Comparison of ENCODE assay signal across 8 cellular contexts in genomic region chr12:110280784-110281548, GRCh38. TPM values are rescaled to one million over a fixed set of nuclear protein-coding genes. Genes with fewer than 3 reads are reported as not detected.
DNase-seq lines count a peak whose midpoint lies in the region; ATAC-seq and TF ChIP-seq lines count a peak whose summit lies in the region.

ATP2A2 (plus strand) TSS chr12:110281247; CDS start chr12:110281790, 543 bp downstream.

- CTCF ChIA-PET in PC-9 (lab: Charles Lee), result interaction anchor here (1.0 kb wide), 1 partner anchor 57 kb away, joined by 3 read pairs; no protein-coding TSS in a partner anchor

- H3K27ac ChIP-seq in PC-9, result peak within 1 kb of the TSS; percentile 85
- peak within 1 kb of the TSS; percentile 95 for H3K27ac ChIP-seq in mucosa of rectum (ENCODE audit: low read depth in 2 of 2, low read length in 2 of 2)

- H3K4me3 ChIP-seq in Jurkat, Clone E6-1 (ENCODE audit: low read length), result peak within 1 kb of the TSS; percentile 92
- H3K4me3 ChIP-seq in PC-9 (peak within 1 kb of the TSS; percentile 96), mucosa of rectum (ENCODE audit: low read length in 2 of 2) (peak within 1 kb of the TSS; percentile 82 to 97)

- peak within 1 kb of the TSS; percentile 98 for H3K4me2 ChIP-seq in PC-9

- peaks cover 37% of the 10 kb centered on the region for H4K20me1 ChIP-seq in PC-9 (ENCODE audit: insufficient read depth)

- TF ChIP-seq POLR2A in erythroblast (IDR thresholded peaks at IDR 0.05; ENCODE audit: low read length), result peak; percentile 67

- H3K79me2 ChIP-seq in PC-9 (ENCODE audit: low read depth), result peaks cover 45% of the 10 kb centered on the region

- no peaks in the 10 kb centered on the region for H3K9me2 ChIP-seq in PC-9 (ENCODE audit: insufficient read depth)

- BruUV-seq in PC-9 (replicated peaks; lab: Mats Ljungman, UMichigan), result no TSS peak

- TF ChIP-seq CTCF in PC-9 (conservative IDR thresholded peaks at IDR 0.05), result no peak

- H3K4me1 ChIP-seq in PC-9 (replicated peaks; ENCODE audit: insufficient read depth) (peaks cover 33% of the 10 kb centered on the region), mucosa of rectum (ENCODE audit: control insufficient read depth in 2 of 2, insufficient read depth in 2 of 2, low read length in 2 of 2) (peaks cover 30 to 34% of the 10 kb centered on the region in 2 donors)

- intact Hi-C loops in PC-9 (cut with micrococcal nuclease; ENCODE audit: unreplicated experiment), result loop anchor here (1.0 to 2.0 kb wide), 3 partner anchors 11 to 57 kb away; no protein-coding TSS in a partner anchor

- peaks cover 33% of the 10 kb centered on the region for H3K36me3 ChIP-seq in PC-9 (ENCODE audit: low read depth)
- peaks cover 7 to 8% of the 10 kb centered on the region in 2 donors for H3K36me3 ChIP-seq in mucosa of rectum (ENCODE audit: control insufficient read depth in 2 of 2, insufficient read depth in 2 of 2, low read length in 2 of 2)

- POLR2A ChIA-PET in PC-9 (lab: Charles Lee; ENCODE audit: unreplicated experiment), result interaction anchor here (0.6 to 1.3 kb wide), 6 partner anchors 33 to 136 kb away, joined by 3 to 7 read pairs (median 4); no protein-coding TSS in a partner anchor

- DNase-seq in DMS153 (lab: John Stamatoyannopoulos, UW) (peak; percentile 87), PC-9 (peak; percentile 64 to 90), activated T-cell treated with anti-CD3 and anti-CD28 coated beads for 48 hours (ENCODE audit: low read depth) (peak; percentile 90), erythroblast (lab: John Stamatoyannopoulos, UW) (peak; percentile 90 to 95)
- peak; percentile 83 for DNase-seq in Jurkat, Clone E6-1 (ENCODE audit: low read depth, low spot score)
- DNase-seq in stimulated activated CD8-positive, alpha-beta memory T cell treated with anti-CD3 and anti-CD28 coated beads, Interleukin-4, amount 100 ng/mL, for 4 hours (ENCODE audit: low read depth in 2 of 2, low spot score in 1 of 2), result peak; percentile 62 to 75

- peak within 1 kb of the TSS; percentile 95 for H2AFZ ChIP-seq in PC-9

- H3F3A ChIP-seq in PC-9 (ENCODE audit: insufficient read depth, low read depth), result peaks cover 23% of the 10 kb centered on the region

- peak; percentile 77 for ATAC-seq in GM21576 (IDR thresholded peaks at IDR 0.05; ENCODE audit: unreplicated experiment)

- no peaks in the 10 kb centered on the region for H3K9me3 ChIP-seq in PC-9 (ENCODE audit: insufficient read depth, low read depth)
- no peaks in the 10 kb centered on the region for H3K9me3 ChIP-seq in mucosa of rectum (ENCODE audit: control insufficient read depth in 2 of 2, low read length in 2 of 2)

- H3K9ac ChIP-seq in mucosa of rectum (ENCODE audit: low read depth in 1 of 2, low read length in 2 of 2), result peak within 1 kb of the TSS; percentile 85 to 94

- H3K27me3 ChIP-seq in PC-9 (ENCODE audit: insufficient read depth, low read depth), result no peaks in the 10 kb centered on the region
- no peaks in the 10 kb centered on the region for H3K27me3 ChIP-seq in mucosa of rectum (ENCODE audit: control insufficient read depth in 2 of 2, insufficient read depth in 2 of 2, low read length in 2 of 2)

RNA-seq across cellular contexts. Expression of gene ATP2A2, which starts in this region (rescaled TPM):
- polyA plus RNA-seq in Jurkat, Clone E6-1 (2012; ENCODE audit: insufficient read depth, insufficient read length), result 102 TPM
- total RNA-seq in PC-9 (2021), result 127 and 154 TPM in 2 replicates

Comparison
In these comparisons a context has a peak if more than half of its experiments do, and no peak if none do; other contexts are left out.
1. Peak in every context shown above with its lines: DNase-seq, ATAC-seq, H3K4me3 ChIP-seq and H3K27ac ChIP-seq.